Comparison of ENCODE assay signal across 10 cellular contexts in genomic region chr17:41215681-41216080, GRCh38. TPM values are rescaled to one million over a fixed set of nuclear protein-coding genes. Genes with fewer than 3 reads are reported as not detected.
"Had no signal": no experiment of that assay in that cellular context is flagged by ENCODE, and none has a peak within 500 bp of the region (broad histone marks: within the 10 kb centered on the region; RNA-seq: fewer than 3 reads in every experiment).

No MANE protein-coding gene starts in this region.

- H3K4me2 ChIP-seq: KMS-11 had no signal

- ATAC-seq: HepG2 had no signal

- H3K27ac ChIP-seq: HL-60, KMS-11 had no signal

- H3K36me3 Mint-ChIP-seq: IgD-negative memory B cell had no signal

- H3K4me3 Mint-ChIP-seq: IgD-negative memory B cell had no signal

- DNase-seq: IMR-90, KBM-7, KG1 had no signal

- H3K27ac Mint-ChIP-seq: IgD-negative memory B cell had no signal

- H3K9ac ChIP-seq: KMS-11 had no signal

- FAIRE-seq: HepG2, HTR-8/SVneo had no signal

RNA-seq across cellular contexts. Expression of gene KRTAP9-2, which starts 10.8 kb away (rescaled TPM):
- total RNA-seq: HepG2, HT-29, HT1080, IMR-90 had no signal
- polyA plus RNA-seq: HepG2, IgD-negative memory B cell, IMR-90 had no signal

RNA-seq across cellular contexts. Expression of gene KRTAP9-3, which starts 16.6 kb away (rescaled TPM):
- total RNA-seq: HepG2, HT-29, HT1080, IMR-90 had no signal
- polyA plus RNA-seq: HepG2, IgD-negative memory B cell, IMR-90 had no signal

RNA-seq across cellular contexts. Expression of gene KRTAP9-8, which starts 22.1 kb away (rescaled TPM):
- total RNA-seq: HepG2, HT-29, HT1080, IMR-90 had no signal
- polyA plus RNA-seq: HepG2, IgD-negative memory B cell, IMR-90 had no signal

RNA-seq across cellular contexts. Expression of gene KRTAP9-1, which starts 26.0 kb away (rescaled TPM):
- total RNA-seq: HepG2, HT-29, HT1080, IMR-90 had no signal
- polyA plus RNA-seq: HepG2, IgD-negative memory B cell, IMR-90 had no signal

RNA-seq across cellular contexts. Expression of gene KRTAP4-1, which starts 31.0 kb away (rescaled TPM):
- total RNA-seq: HepG2, HT-29, HT1080, IMR-90 had no signal
- polyA plus RNA-seq: HepG2, IgD-negative memory B cell, IMR-90 had no signal
